ENCODE assay signal across 9 cellular contexts in genomic region chr19:18001837-18002345, GRCh38. TPM values are rescaled to one million over a fixed set of nuclear protein-coding genes. Genes with fewer than 3 reads are reported as not detected.
A peak's percentile ranks its signal among the peaks of the same experiment; 100 is the strongest.
DNase-seq lines count a peak whose midpoint lies in the region; ATAC-seq, FAIRE-seq and TF ChIP-seq lines count a peak whose summit lies in the region.
"Had no signal": no experiment of that assay in that cellular context is flagged by ENCODE, and none has a peak within 500 bp of the region (broad histone marks: within the 10 kb centered on the region; RNA-seq: fewer than 3 reads in every experiment).

No MANE protein-coding gene starts in this region.

- dilution Hi-C loops in keratinocyte (cut with MboI; ENCODE audit: extremely low pct_ligation_motif_present, low sequenced_read_pairs): no loop called here

- H3K9me3 ChIP-seq in SK-N-SH: no peaks in the 10 kb centered on the region
- no peaks in the 10 kb centered on the region for H3K9me3 ChIP-seq in keratinocyte (ENCODE audit: control insufficient read depth, low read depth, low read length)
- H3K9me3 ChIP-seq in stomach smooth muscle (ENCODE audit: control insufficient read depth in 2 of 2, low read length in 2 of 2): no peaks in the 10 kb centered on the region

- no peaks in the 10 kb centered on the region for H3K9me3 Mint-ChIP-seq in activated T-helper 17 cell treated with anti-CD3 and anti-CD28 coated beads, Interleukin-2, amount 50 U/mL, for 72 hours

- H3K36me3 ChIP-seq in SK-N-SH (replicated peaks in 1 of 2; ENCODE audit: control insufficient read depth in 1 of 2, insufficient read depth in 2 of 2, low read length in 1 of 2) (no peaks in the 10 kb centered on the region), keratinocyte (ENCODE audit: control insufficient read depth in 2 of 2, extremely low read depth in 1 of 2, insufficient read depth in 2 of 2, low read length in 2 of 2) (no peaks in the 10 kb centered on the region), stomach smooth muscle (ENCODE audit: control insufficient read depth in 2 of 2, insufficient read depth in 2 of 2, low read length in 2 of 2) (no peaks in the 10 kb centered on the region)

- H3K9me1 ChIP-seq in keratinocyte (ENCODE audit: control insufficient read depth, extremely low read depth, insufficient read depth, low read length): no peaks in the 10 kb centered on the region

- H4K20me1 ChIP-seq in SK-N-SH (ENCODE audit: insufficient read depth): no peaks in the 10 kb centered on the region
- H4K20me1 ChIP-seq in keratinocyte (ENCODE audit: control insufficient read depth, extremely low read depth, insufficient read depth, low read length): no peaks in the 10 kb centered on the region

- H3K27me3 Mint-ChIP-seq in activated T-helper 17 cell treated with anti-CD3 and anti-CD28 coated beads, Interleukin-2, amount 50 U/mL, for 72 hours: no peaks in the 10 kb centered on the region

- H3K27ac ChIP-seq in SK-N-SH (ENCODE audit: low read depth in 2 of 2, low read length in 1 of 2) (no peak overlapping the region), keratinocyte (ENCODE audit: control insufficient read depth, insufficient read depth, low read length) (peak overlapping the region; percentile 52), stomach smooth muscle (ENCODE audit: low read length) (peak overlapping the region; percentile 18)

- peak overlapping the region; percentile 76 for H3K9ac ChIP-seq in SK-N-SH
- peak overlapping the region; percentile 77 for H3K9ac ChIP-seq in keratinocyte (ENCODE audit: control insufficient read depth, extremely low read depth, insufficient read depth, low read length)
- peak overlapping the region; percentile 49 to 68 for H3K9ac ChIP-seq in stomach smooth muscle (ENCODE audit: low read length in 2 of 2)

- H2AFZ ChIP-seq in SK-N-SH (ENCODE audit: low read depth) (no peak overlapping the region), keratinocyte (ENCODE audit: control insufficient read depth, low read length) (peak overlapping the region; percentile 62)

- H3K4me3 Mint-ChIP-seq in activated T-helper 17 cell treated with anti-CD3 and anti-CD28 coated beads, Interleukin-2, amount 50 U/mL, for 72 hours: peak overlapping the region; percentile 79

- H3K4me3 ChIP-seq in SK-N-SH (ENCODE audit: low read depth in 2 of 2, low read length in 1 of 2): peak overlapping the region; percentile 63 to 78
- H3K4me3 ChIP-seq in keratinocyte (ENCODE audit: control insufficient read depth in 2 of 3, extremely low read depth in 1 of 3, insufficient read depth in 2 of 3, low read depth in 1 of 3, low read length in 3 of 3): peak overlapping the region; percentile 65 to 73 (median 70)
- peak overlapping the region; percentile 14 to 77 for H3K4me3 ChIP-seq in stomach smooth muscle (ENCODE audit: low read length in 2 of 2)

- peaks cover 0 to 4% of the 10 kb centered on the region in 2 experiments; a peak in 1 of 4 replicates for H3K4me1 ChIP-seq in SK-N-SH (ENCODE audit: control insufficient read depth in 1 of 2, insufficient read depth in 2 of 2, low read depth in 1 of 2, low read length in 1 of 2)
- H3K4me1 ChIP-seq in keratinocyte (ENCODE audit: control insufficient read depth, extremely low read depth, insufficient read depth, low read length): peaks cover 7% of the 10 kb centered on the region
- H3K4me1 ChIP-seq in stomach smooth muscle (ENCODE audit: control insufficient read depth, insufficient read depth, low read length): peaks cover 16% of the 10 kb centered on the region

- FAIRE-seq in keratinocyte (lab: Jason Lieb, UNC): no peak
- FAIRE-seq: A204.1 had no signal

- ATAC-seq in SK-N-SH treated with all-trans-retinoic acid at 6 μM for 48 hours (no peak), GM19467 (IDR thresholded peaks at IDR 0.05; ENCODE audit: unreplicated experiment) (no peak), esophagus mucosa (no peak)
- ATAC-seq in activated T-helper 17 cell treated with anti-CD3 and anti-CD28 coated beads, Interleukin-2, amount 50 U/mL, for 72 hours (replicated peaks): no peak

- no peak for TF ChIP-seq CTCF in SK-N-SH (IDR thresholded peaks at IDR 0.05)
- TF ChIP-seq CTCF in keratinocyte (optimal IDR thresholded peaks at IDR 0.05 in 1 of 3, IDR thresholded peaks at IDR 0.05 in 1 of 3, conservative IDR thresholded peaks at IDR 0.05 in 1 of 3; ENCODE audit: extremely low read depth in 1 of 3, insufficient read depth in 2 of 3, low read length in 3 of 3): no peak

- no peaks in the 10 kb centered on the region for H3F3A ChIP-seq in SK-N-SH (replicated peaks; ENCODE audit: insufficient read depth)

- POLR2A ChIA-PET in SK-N-SH (lab: Yijun Ruan, JAX): interaction anchor here (0.6 to 1.0 kb wide), 2 partner anchors 64 to 143 kb away, joined by 3 read pairs; partner anchors contain the start of gene RPL18A

- 80% methylated on average over 3 of the region's 12 CpGs for WGBS in SK-N-SH (ENCODE audit: low lambda C conversion rate)

- peaks cover 3% of the 10 kb centered on the region for H3K4me1 Mint-ChIP-seq in activated T-helper 17 cell treated with anti-CD3 and anti-CD28 coated beads, Interleukin-2, amount 50 U/mL, for 72 hours

- H3K36me3 Mint-ChIP-seq in activated T-helper 17 cell treated with anti-CD3 and anti-CD28 coated beads, Interleukin-2, amount 50 U/mL, for 72 hours (ENCODE audit: low read depth): peaks cover 44% of the 10 kb centered on the region

- peak overlapping the region; percentile 85 for H3K27ac Mint-ChIP-seq in activated T-helper 17 cell treated with anti-CD3 and anti-CD28 coated beads, Interleukin-2, amount 50 U/mL, for 72 hours

- H3K4me2 ChIP-seq in SK-N-SH (peak overlapping the region; percentile 93), keratinocyte (ENCODE audit: control insufficient read depth, extremely low read depth, insufficient read depth, low read depth, low read length) (peak overlapping the region; percentile 82)

- DNase-seq in SK-N-SH (peak; percentile 42), keratinocyte (ENCODE audit: low read depth, low spot score) (no peak), NCI-H1436 treated with DMSO at 0.1 percent for 48 hours (lab: John Stamatoyannopoulos, UW) (no peak)

- CTCF ChIA-PET in SK-N-SH (lab: Yijun Ruan, JAX): interaction anchor here (1.2 to 16.7 kb wide), 4 partner anchors 57 to 143 kb away, joined by 3 to 464 read pairs (median 15); partner anchors contain the start of genes CCDC124 and RPL18A

- no peak for TF ChIP-seq EP300 in SK-N-SH (IDR thresholded peaks at IDR 0.05; ENCODE audit: borderline replicate concordance in 1 of 2, low read depth in 1 of 2, low read length in 1 of 2)

- no peaks in the 10 kb centered on the region for H3K9me2 ChIP-seq in SK-N-SH

- H3K79me2 ChIP-seq in SK-N-SH (ENCODE audit: insufficient read depth): peaks cover 9% of the 10 kb centered on the region; the same call in 1 of the 2 replicates
- H3K79me2 ChIP-seq in keratinocyte (ENCODE audit: control insufficient read depth, insufficient read depth, low read length): peaks cover 6% of the 10 kb centered on the region

- no peak for TF ChIP-seq RAD21 in SK-N-SH (IDR thresholded peaks at IDR 0.05; ENCODE audit: low read length)

- no peaks in the 10 kb centered on the region for H3K27me3 ChIP-seq in SK-N-SH (ENCODE audit: insufficient read depth)
- H3K27me3 ChIP-seq in keratinocyte (ENCODE audit: control insufficient read depth, extremely low read depth, insufficient read depth, low read length): no peaks in the 10 kb centered on the region
- H3K27me3 ChIP-seq in stomach smooth muscle (ENCODE audit: control insufficient read depth in 1 of 2, insufficient read depth in 2 of 2, low read length in 2 of 2): no peaks in the 10 kb centered on the region

TF ChIP-seq in SK-N-SH, 30 proteins besides CTCF, POLR2A, EP300 and RAD21 (continues in another document):
- TF ChIP-seq CHD2 (IDR thresholded peaks at IDR 0.05; ENCODE audit: low read length, partially characterized antibody): no peak
- no peak for TF ChIP-seq NFIC (IDR thresholded peaks at IDR 0.05; ENCODE audit: borderline replicate concordance)

TF ChIP-seq in SK-N-SH treated with all-trans-retinoic acid at 6 μM for 48 hours, 23 proteins besides CTCF, POLR2A, EP300 and RAD21 (continues in another document):
- no peak for TF ChIP-seq CREB5 (CRISPR knock-in tag; IDR thresholded peaks at IDR 0.05; ENCODE audit: low read depth)

RNA-seq across cellular contexts. Expression of gene ARRDC2, which starts 6.1 kb away (rescaled TPM):
- polyA plus RNA-seq in SK-N-SH (2012; rRNA removed) (5.5 and 6.3 TPM in 2 replicates), keratinocyte (2.4 to 3.5 TPM (median 2.5 TPM) in 3 replicates)
- 3.9 and 4.9 TPM in 2 replicates for polyA plus RNA-seq in SK-N-SH (2012; cell fraction: cytosol; rRNA removed)
- 14.9 and 22.3 TPM in 2 replicates for polyA plus RNA-seq in SK-N-SH (2012; cell fraction: nucleus; rRNA removed)
- 10 to 100 TPM; 32.0 to 98.0 TPM for total RNA-seq in activated T-helper 17 cell treated with anti-CD3 and anti-CD28 coated beads, Interleukin-2, amount 50 U/mL, for 72 hours
- 5.3 TPM for polyA plus RNA-seq in keratinocyte (2011; ENCODE audit: low read depth)
- polyA plus RNA-seq in keratinocyte (2011; cell fraction: cytosol; rRNA removed): 1.9 and 3.1 TPM in 2 replicates
- 4.0 and 4.8 TPM in 2 replicates for polyA plus RNA-seq in keratinocyte (2011; cell fraction: nucleus; rRNA removed)
- polyA plus RNA-seq in keratinocyte (2012; ENCODE audit: low replicate concordance): 2.9 and 3.8 TPM in 2 replicates
- polyA minus RNA-seq in keratinocyte: 1.0 to 1.6 TPM (median 1.3 TPM) in 3 replicates
- 4.4 TPM for polyA minus RNA-seq in keratinocyte (2011; cell fraction: cytosol; rRNA and poly(A)+ RNA removed)
- polyA minus RNA-seq in keratinocyte (2011; cell fraction: nucleus; rRNA and poly(A)+ RNA removed): 2.8 and 6.6 TPM in 2 replicates
- 6.3 TPM for total RNA-seq in esophagus mucosa

RNA-seq across cellular contexts. Expression of gene KCNN1, which starts 35.0 kb away (rescaled TPM):
- 2.7 and 3.6 TPM in 2 replicates for polyA plus RNA-seq in SK-N-SH (2012; rRNA removed)
- 1.6 and 2.7 TPM in 2 replicates for polyA plus RNA-seq in SK-N-SH (2012; cell fraction: cytosol; rRNA removed)
- 3.2 and 4.4 TPM in 2 replicates for polyA plus RNA-seq in SK-N-SH (2012; cell fraction: nucleus; rRNA removed)
- under 1 TPM; 0.50 to 0.61 TPM for total RNA-seq in activated T-helper 17 cell treated with anti-CD3 and anti-CD28 coated beads, Interleukin-2, amount 50 U/mL, for 72 hours
- polyA plus RNA-seq in keratinocyte: not detected in 3 replicates
- polyA plus RNA-seq in keratinocyte (2011; ENCODE audit: low read depth): not detected
- polyA plus RNA-seq in keratinocyte (2011; cell fraction: cytosol; rRNA removed): not detected in 2 replicates
- not detected in 2 replicates for polyA plus RNA-seq in keratinocyte (2011; cell fraction: nucleus; rRNA removed)
- polyA plus RNA-seq in keratinocyte (2012; ENCODE audit: low replicate concordance): 0.06 TPM in 1 of 2 replicates, not detected in the other
- not detected in 3 replicates for polyA minus RNA-seq in keratinocyte
- polyA minus RNA-seq in keratinocyte (2011; cell fraction: cytosol; rRNA and poly(A)+ RNA removed): not detected
- not detected in 2 replicates for polyA minus RNA-seq in keratinocyte (2011; cell fraction: nucleus; rRNA and poly(A)+ RNA removed)
- not detected for total RNA-seq in esophagus mucosa

Comparison
In these comparisons a context has a peak if more than half of its experiments do, and no peak if none do; other contexts are left out.
1. H3K27ac ChIP-seq: peak in keratinocyte (single experiment) and stomach smooth muscle (single experiment); none in SK-N-SH (0 of 2).
2. Peak in every context shown above with its lines, with median percentiles within 50 percentile points of each other: H3K4me3 ChIP-seq and H3K9ac ChIP-seq.